In genomic region chr6:121522265-121522664, GRCh38 we compare ENCODE assay signal across 11 cellular contexts.
A peak's percentile ranks its signal among the peaks of the same experiment; 100 is the strongest.
DNase-seq lines count a peak whose midpoint lies in the region; FAIRE-seq and TF ChIP-seq lines count a peak whose summit lies in the region.
"Had no signal": no experiment of that assay in that cellular context is flagged by ENCODE, and none has a peak within 500 bp of the region (broad histone marks: within the 10 kb centered on the region; RNA-seq: fewer than 3 reads in every experiment).

No MANE protein-coding gene starts in this region.

- H3K4me3 Mint-ChIP-seq in activated T-cell treated with anti-CD3 and anti-CD28 coated beads, Interleukin-2, amount 50 U/mL, for 24 hours = no peak overlapping the region

- no peaks in the 10 kb centered on the region for H3K4me1 Mint-ChIP-seq in activated T-cell treated with anti-CD3 and anti-CD28 coated beads, Interleukin-2, amount 50 U/mL, for 24 hours (ENCODE audit: low read depth)

- H3K27me3 ChIP-seq in parathyroid adenoma (ENCODE audit: control insufficient read depth, insufficient read depth, low read length) (no peaks in the 10 kb centered on the region), WERI-Rb-1 (ENCODE audit: insufficient read depth, low read depth, severe bottlenecking) (no peaks in the 10 kb centered on the region)

- peak overlapping the region; percentile 37 for H3K4me2 ChIP-seq in parathyroid adenoma (ENCODE audit: low read length)

- H3K36me3 ChIP-seq in parathyroid adenoma (ENCODE audit: control insufficient read depth, insufficient read depth, low read length) (no peaks in the 10 kb centered on the region), WERI-Rb-1 (no peaks in the 10 kb centered on the region)

- no peak for TF ChIP-seq CTCF in AG10803 (conservative IDR thresholded peaks at IDR 0.05; ENCODE audit: low read length)
- TF ChIP-seq CTCF in parathyroid adenoma (IDR thresholded peaks at IDR 0.05) = no peak
- no peak for TF ChIP-seq CTCF in WERI-Rb-1 (IDR thresholded peaks at IDR 0.05; ENCODE audit: low read depth, low read length)

- no peak for FAIRE-seq in RCC 7860 (lab: Jason Lieb, UNC)
- FAIRE-seq: D721Med had no signal

- H3K27ac Mint-ChIP-seq in activated T-cell treated with anti-CD3 and anti-CD28 coated beads, Interleukin-2, amount 50 U/mL, for 24 hours = no peak overlapping the region

- H2AFZ ChIP-seq in parathyroid adenoma = peak overlapping the region; percentile 78

- H3K27ac ChIP-seq in parathyroid adenoma (peak overlapping the region; percentile 48), WERI-Rb-1 (no peak overlapping the region)

- no peaks in the 10 kb centered on the region for H3K36me3 Mint-ChIP-seq in activated T-cell treated with anti-CD3 and anti-CD28 coated beads, Interleukin-2, amount 50 U/mL, for 24 hours (ENCODE audit: low read depth)

- H3K9me3 ChIP-seq in parathyroid adenoma (ENCODE audit: control insufficient read depth, low read length) (no peaks in the 10 kb centered on the region), WERI-Rb-1 (ENCODE audit: severe bottlenecking) (no peaks in the 10 kb centered on the region)

- H3K9ac ChIP-seq in parathyroid adenoma = no peak overlapping the region

- H3K9me3 Mint-ChIP-seq in activated T-cell treated with anti-CD3 and anti-CD28 coated beads, Interleukin-2, amount 50 U/mL, for 24 hours = no peaks in the 10 kb centered on the region

- DNase-seq in AG10803 (ENCODE audit: low read depth) (peak; percentile 95), RCC 7860 (ENCODE audit: low spot score) (peak; percentile 38), fibroblast of gingiva (ENCODE audit: low read depth) (peak; percentile 80), WERI-Rb-1 (no peak), DMS 273 (lab: John Stamatoyannopoulos, UW; ENCODE audit: unreplicated experiment) (no peak), NCI-H1105 (lab: John Stamatoyannopoulos, UW) (no peak)
- no peak for DNase-seq in activated T-cell treated with anti-CD3 and anti-CD28 coated beads, Interleukin-2, amount 50 U/mL, for 24 hours
- DNase-seq: NCI-H774, posterior cingulate gyrus had no signal

- peak overlapping the region; percentile 49 for H3K4me3 ChIP-seq in AG10803 (ENCODE audit: low read length)
- H3K4me3 ChIP-seq in parathyroid adenoma (ENCODE audit: low read depth, low read length) = no peak overlapping the region
- H3K4me3 ChIP-seq in WERI-Rb-1 (ENCODE audit: low read depth, low read length) = no peak overlapping the region

- H3K4me1 ChIP-seq in parathyroid adenoma = no peaks in the 10 kb centered on the region

- H3K79me2 ChIP-seq in parathyroid adenoma = no peaks in the 10 kb centered on the region

- H3K27me3 Mint-ChIP-seq in activated T-cell treated with anti-CD3 and anti-CD28 coated beads, Interleukin-2, amount 50 U/mL, for 24 hours = no peaks in the 10 kb centered on the region

Comparison
In these comparisons a context has a peak if more than half of its experiments do, and no peak if none do; other contexts are left out.
1. DNase-seq: peak in AG10803 (single experiment), RCC 7860 (single experiment) and fibroblast of gingiva (single experiment); none in WERI-Rb-1 (single experiment), activated T-cell treated with anti-CD3 and anti-CD28 coated beads, Interleukin-2, amount 50 U/mL, for 24 hours (single experiment), DMS 273 (single experiment) and NCI-H1105 (single experiment).